ENCODE assay signal across 9 cellular contexts in genomic region chr14:57889245-57889644, GRCh38. TPM values are rescaled to one million over a fixed set of nuclear protein-coding genes. Genes with fewer than 3 reads are reported as not detected.
DNase-seq lines count a peak whose midpoint lies in the region; ATAC-seq and TF ChIP-seq lines count a peak whose summit lies in the region.
"Had no signal": no experiment of that assay in that cellular context is flagged by ENCODE, and none has a peak within 500 bp of the region (broad histone marks: within the 10 kb centered on the region; RNA-seq: fewer than 3 reads in every experiment).

No MANE protein-coding gene starts in this region.

- peaks cover 6% of the 10 kb centered on the region for H3K27me3 Mint-ChIP-seq in activated naive CD4-positive, alpha-beta T cell treated with anti-CD3 and anti-CD28 coated beads, Interleukin-2, amount 10 ng/mL, durations not matched to agents 7 days and 5 days

- no peaks in the 10 kb centered on the region for H3K4me1 ChIP-seq in heart right ventricle
- peaks cover 0 to 7% (median 6%) of the 10 kb centered on the region in 4 donors for H3K4me1 ChIP-seq in tibial artery

- CTCF ChIA-PET in activated naive CD4-positive, alpha-beta T cell treated with anti-CD3 and anti-CD28 coated beads, Interleukin-2, amount 10 ng/mL, durations not matched to agents 7 days and 5 days (lab: Charles Lee) = no interaction called here

- H3K36me3 ChIP-seq in heart right ventricle (no peaks in the 10 kb centered on the region), tibial artery (no peaks in the 10 kb centered on the region)

- intact Hi-C loops in heart right ventricle (cut with DNase I) = loop anchor here in 1 of 10 donors (10.0 kb wide), 1 partner anchor 404 kb away; no protein-coding TSS in a partner anchor
- intact Hi-C loops in tibial artery (cut with DNase I; ENCODE audit: low total_unique reads) = no loop called here

- no peaks in the 10 kb centered on the region for H3K9me3 Mint-ChIP-seq in activated naive CD4-positive, alpha-beta T cell treated with anti-CD3 and anti-CD28 coated beads, Interleukin-2, amount 10 ng/mL, durations not matched to agents 7 days and 5 days

- peaks cover 0 to 3% (median 0%) of the 10 kb centered on the region in 7 donors for H3K27me3 ChIP-seq in heart right ventricle
- H3K27me3 ChIP-seq in tibial artery = no peaks in the 10 kb centered on the region

- no peaks in the 10 kb centered on the region for H3K4me1 Mint-ChIP-seq in activated naive CD4-positive, alpha-beta T cell treated with anti-CD3 and anti-CD28 coated beads, Interleukin-2, amount 10 ng/mL, durations not matched to agents 7 days and 5 days

- H3K4me3 Mint-ChIP-seq in activated naive CD4-positive, alpha-beta T cell treated with anti-CD3 and anti-CD28 coated beads, Interleukin-2, amount 10 ng/mL, durations not matched to agents 7 days and 5 days = no peak overlapping the region

- no peaks in the 10 kb centered on the region for H3K9me3 ChIP-seq in heart right ventricle
- H3K9me3 ChIP-seq in tibial artery = no peaks in the 10 kb centered on the region

- H3K27ac Mint-ChIP-seq in activated naive CD4-positive, alpha-beta T cell treated with anti-CD3 and anti-CD28 coated beads, Interleukin-2, amount 10 ng/mL, durations not matched to agents 7 days and 5 days = no peak overlapping the region

- WGBS in heart right ventricle, 2 donors = 45 to 46% methylated on average over 4 of the region's 4 CpGs

- ATAC-seq in heart right ventricle = peak; percentile 34 to 96 (median 72)

- H3K36me3 Mint-ChIP-seq in activated naive CD4-positive, alpha-beta T cell treated with anti-CD3 and anti-CD28 coated beads, Interleukin-2, amount 10 ng/mL, durations not matched to agents 7 days and 5 days = no peaks in the 10 kb centered on the region

- DNase-seq in HUDEP-2 (lab: John Stamatoyannopoulos, UW; ENCODE audit: unreplicated experiment in 76 of 76) = peak in 60 of 76 experiments; percentile 1 to 86 (median 48)
- peak; percentile 46 for DNase-seq in astrocyte of the cerebellum (ENCODE audit: low read depth)
- peak; percentile 28 to 34 for DNase-seq in heart right ventricle
- peak; percentile 58 to 90 for DNase-seq in tibial artery
- no peak for DNase-seq in activated naive CD4-positive, alpha-beta T cell treated with anti-CD3 and anti-CD28 coated beads, Interleukin-2, amount 10 ng/mL, durations not matched to agents 7 days and 5 days
- DNase-seq in iPS-NIHi7 (ENCODE audit: extremely low spot score) = no peak
- DNase-seq in NCI-H187 treated with DMSO at 0.1 percent for 48 hours (lab: John Stamatoyannopoulos, UW) = no peak
- DNase-seq: occipital lobe; stimulated activated CD8-positive, alpha-beta memory T cell treated with anti-CD3 and anti-CD28 coated beads, Interleukin-4, amount 100 ng/mL, for 48 hours had no signal

- H3K4me3 ChIP-seq in astrocyte of the cerebellum (ENCODE audit: low read depth, low read length) (no peak overlapping the region), heart right ventricle (no peak overlapping the region), tibial artery (no peak overlapping the region)

- TF ChIP-seq CTCF in astrocyte of the cerebellum (IDR thresholded peaks at IDR 0.05; ENCODE audit: low read depth, low read length, missing control alignments) (no peak), heart right ventricle (IDR thresholded peaks at IDR 0.05) (no peak), tibial artery (IDR thresholded peaks at IDR 0.05) (no peak)

- H3K27ac ChIP-seq in heart right ventricle (no peak overlapping the region), tibial artery (no peak overlapping the region)

- in situ Hi-C loops in astrocyte of the cerebellum (cut with HindIII; ENCODE audit: low sequenced_read_pairs) = no loop called here

RNA-seq across cellular contexts. Expression of gene SLC35F4, which starts 23.4 kb away (rescaled TPM):
- total RNA-seq in heart right ventricle = not detected
- polyA plus RNA-seq in heart right ventricle = not detected

Comparison
In these comparisons a context has a peak if more than half of its experiments do, and no peak if none do; other contexts are left out.
1. DNase-seq: peak in HUDEP-2 (60 of 76), astrocyte of the cerebellum (single experiment), heart right ventricle (2 of 2) and tibial artery (2 of 2); none in activated naive CD4-positive, alpha-beta T cell treated with anti-CD3 and anti-CD28 coated beads, Interleukin-2, amount 10 ng/mL, durations not matched to agents 7 days and 5 days (single experiment), iPS-NIHi7 (single experiment) and NCI-H187 treated with DMSO at 0.1 percent for 48 hours (single experiment).